In genomic region chr3:177358085-177358967, GRCh38 we compare ENCODE assay signal across 1 cellular context.
TF ChIP-seq lines count a peak whose summit lies in the region.

No MANE protein-coding gene starts in this region.

TF ChIP-seq in neural cell, 6 proteins besides CTCF, POLR2A, EP300 and RAD21 (continued from another document):
- TF ChIP-seq, protein P1, sequence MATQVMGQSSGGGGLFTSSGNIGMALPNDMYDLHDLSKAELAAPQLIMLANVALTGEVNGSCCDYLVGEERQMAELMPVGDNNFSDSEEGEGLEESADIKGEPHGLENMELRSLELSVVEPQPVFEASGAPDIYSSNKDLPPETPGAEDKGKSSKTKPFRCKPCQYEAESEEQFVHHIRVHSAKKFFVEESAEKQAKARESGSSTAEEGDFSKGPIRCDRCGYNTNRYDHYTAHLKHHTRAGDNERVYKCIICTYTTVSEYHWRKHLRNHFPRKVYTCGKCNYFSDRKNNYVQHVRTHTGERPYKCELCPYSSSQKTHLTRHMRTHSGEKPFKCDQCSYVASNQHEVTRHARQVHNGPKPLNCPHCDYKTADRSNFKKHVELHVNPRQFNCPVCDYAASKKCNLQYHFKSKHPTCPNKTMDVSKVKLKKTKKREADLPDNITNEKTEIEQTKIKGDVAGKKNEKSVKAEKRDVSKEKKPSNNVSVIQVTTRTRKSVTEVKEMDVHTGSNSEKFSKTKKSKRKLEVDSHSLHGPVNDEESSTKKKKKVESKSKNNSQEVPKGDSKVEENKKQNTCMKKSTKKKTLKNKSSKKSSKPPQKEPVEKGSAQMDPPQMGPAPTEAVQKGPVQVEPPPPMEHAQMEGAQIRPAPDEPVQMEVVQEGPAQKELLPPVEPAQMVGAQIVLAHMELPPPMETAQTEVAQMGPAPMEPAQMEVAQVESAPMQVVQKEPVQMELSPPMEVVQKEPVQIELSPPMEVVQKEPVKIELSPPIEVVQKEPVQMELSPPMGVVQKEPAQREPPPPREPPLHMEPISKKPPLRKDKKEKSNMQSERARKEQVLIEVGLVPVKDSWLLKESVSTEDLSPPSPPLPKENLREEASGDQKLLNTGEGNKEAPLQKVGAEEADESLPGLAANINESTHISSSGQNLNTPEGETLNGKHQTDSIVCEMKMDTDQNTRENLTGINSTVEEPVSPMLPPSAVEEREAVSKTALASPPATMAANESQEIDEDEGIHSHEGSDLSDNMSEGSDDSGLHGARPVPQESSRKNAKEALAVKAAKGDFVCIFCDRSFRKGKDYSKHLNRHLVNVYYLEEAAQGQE (IDR thresholded peaks at IDR 0.05; ENCODE audit: borderline replicate concordance): no peak
- TF ChIP-seq SMC3 (conservative IDR thresholded peaks at IDR 0.05; ENCODE audit: poor library complexity) (no peak), POLR2AphosphoS5 (IDR thresholded peaks at IDR 0.05) (no peak), EZH2 (IDR thresholded peaks at IDR 0.05; ENCODE audit: borderline replicate concordance, insufficient read depth, low read length, poor library complexity, severe bottlenecking) (no peak)
TF ChIP-seq in neural cell: peak in this region for 0.
